ENCODE assay signal across 8 cellular contexts in genomic region chr1:165144757-165145397, GRCh38.
DNase-seq lines count a peak whose midpoint lies in the region; ATAC-seq, FAIRE-seq and TF ChIP-seq lines count a peak whose summit lies in the region.

No MANE protein-coding gene starts in this region.

- in situ Hi-C loops in Caki2 (cut with HindIII; ENCODE audit: low pct_unique_long_range_greater_than_20kb, low sequenced_read_pairs): no loop called here

- intact Hi-C loops in MCF 10A (cut with micrococcal nuclease): loop anchor here (1.0 to 2.0 kb wide), 2 partner anchors 224 to 448 kb away; no protein-coding TSS in a partner anchor

- FAIRE-seq in HTR-8/SVneo (lab: Jason Lieb, UNC): no peak

- no peaks in the 10 kb centered on the region for H3K9me3 Mint-ChIP-seq in MCF 10A (ENCODE audit: unreplicated experiment)

- peaks cover 6% of the 10 kb centered on the region for H3K4me1 Mint-ChIP-seq in MCF 10A (ENCODE audit: insufficient read depth, unreplicated experiment)

- H3K27me3 Mint-ChIP-seq in MCF 10A (ENCODE audit: insufficient read depth, unreplicated experiment): peaks cover 52% of the 10 kb centered on the region

- BruUV-seq in MCF 10A (replicated peaks; lab: Mats Ljungman, UMichigan): no TSS peak

- POLR2A ChIA-PET in MCF 10A (lab: Yijun Ruan, JAX): no interaction called here

- peak; percentile 40 for DNase-seq in Caki2 (ENCODE audit: low read depth)
- DNase-seq in HTR-8/SVneo (ENCODE audit: insufficient read length, low spot score): peak; percentile 17
- peak; percentile 68 for DNase-seq in OCI-M1 (lab: John Stamatoyannopoulos, UW)
- DNase-seq in MCF 10A (ENCODE audit: unreplicated experiment): peak; percentile 81
- peak; percentile 16 for DNase-seq in kidney glomerular epithelial cell (lab: John Stamatoyannopoulos, UW)
- DNase-seq in stimulated activated CD8-positive, alpha-beta memory T cell treated with anti-CD3 and anti-CD28 coated beads, Interleukin-15, amount 100 ng/mL, for 1 hour (ENCODE audit: low read depth): peak; percentile 1

- ATAC-seq in GM19025 (IDR thresholded peaks at IDR 0.05; ENCODE audit: low read depth, unreplicated experiment) (peak; percentile 60), HG03457 (IDR thresholded peaks at IDR 0.05; ENCODE audit: unreplicated experiment) (no peak)

- no peak overlapping the region for H3K4me3 Mint-ChIP-seq in MCF 10A (ENCODE audit: unreplicated experiment)

- no peak overlapping the region for H3K27ac Mint-ChIP-seq in MCF 10A (ENCODE audit: low read depth, unreplicated experiment)

- peak; percentile 91 for TF ChIP-seq CTCF in MCF 10A (IDR thresholded peaks at IDR 0.05; ENCODE audit: unreplicated experiment)

- CTCF ChIA-PET in MCF 10A (lab: Yijun Ruan, JAX): interaction anchor here (0.5 to 14.5 kb wide), 74 partner anchors 9 to 1730 kb away, joined by 3 to 334 read pairs (median 6); no protein-coding TSS in a partner anchor

- no peaks in the 10 kb centered on the region for H3K36me3 Mint-ChIP-seq in MCF 10A (ENCODE audit: insufficient read depth, unreplicated experiment)

Comparison
In these comparisons a context has a peak if more than half of its experiments do, and no peak if none do; other contexts are left out.
1. DNase-seq: peak in every context shown above with its lines; median percentile 81 in MCF 10A; 68 in OCI-M1; 40 in Caki2; 17 in HTR-8/SVneo; 16 in kidney glomerular epithelial cell; 1 in stimulated activated CD8-positive, alpha-beta memory T cell treated with anti-CD3 and anti-CD28 coated beads, Interleukin-15, amount 100 ng/mL, for 1 hour.